8 cellular contexts compared by ENCODE assay signal in genomic region chr12:13044002-13044858, GRCh38. TPM values are rescaled to one million over a fixed set of nuclear protein-coding genes. Genes with fewer than 3 reads are reported as not detected.
DNase-seq lines count a peak whose midpoint lies in the region; ATAC-seq and TF ChIP-seq lines count a peak whose summit lies in the region.

TSS of gene FAM234B (plus strand) at chr12:13044381. CDS start at chr12:13044404, 23 bp downstream.

- no peaks in the 10 kb centered on the region for H3K9me3 ChIP-seq in mononuclear cell (ENCODE audit: low read depth, low read length)

- peaks cover 3% of the 10 kb centered on the region; the same call in 1 of the 2 replicates for H3K27me3 ChIP-seq in BJ (ENCODE audit: control insufficient read depth, insufficient read depth, low read length)
- no peaks in the 10 kb centered on the region for H3K27me3 ChIP-seq in mononuclear cell (ENCODE audit: insufficient read depth, low read length)

- no peak for DNase-seq in BJ (ENCODE audit: low read depth)
- peak; percentile 92 for DNase-seq in NCI-H82 (lab: John Stamatoyannopoulos, UW)
- peak; percentile 90 for DNase-seq in activated CD8-positive, alpha-beta memory T cell treated with anti-CD3 and anti-CD28 coated beads, Interleukin-2, amount 50 U/mL, for 48 hours
- peak; percentile 67 for DNase-seq in epidermal melanocyte (ENCODE audit: insufficient read length, low spot score)
- DNase-seq in stimulated activated CD8-positive, alpha-beta memory T cell treated with anti-CD3 and anti-CD28 coated beads, Interleukin-2, amount 100 ng/mL, for 1 hour (ENCODE audit: low read depth in 2 of 2): peak; percentile 25 to 55

- peaks cover 12% of the 10 kb centered on the region for H3K4me1 ChIP-seq in mononuclear cell (ENCODE audit: insufficient read depth, low read length)

- H3K4me3 ChIP-seq in BJ (ENCODE audit: low read depth, low read length) (peak within 1 kb of the TSS; percentile 99), mononuclear cell (ENCODE audit: low read length) (peak within 1 kb of the TSS; percentile 92)

- POLR2A ChIA-PET in BJ (lab: Charles Lee): interaction anchor here (0.5 to 0.6 kb wide), 2 partner anchors 152 to 173 kb away, joined by 3 to 5 read pairs; partner anchors contain the start of gene EMP1

- peak; percentile 80 for ATAC-seq in GM19043 (IDR thresholded peaks at IDR 0.05; ENCODE audit: low read depth, unreplicated experiment)
- peak; percentile 47 for ATAC-seq in HG03378 (IDR thresholded peaks at IDR 0.05; ENCODE audit: unreplicated experiment)

- CTCF ChIA-PET in BJ (lab: Yijun Ruan, JAX): interaction anchor here (0.6 to 2.3 kb wide), 6 partner anchors 10 to 168 kb away, joined by 3 to 11 read pairs (median 4); no protein-coding TSS in a partner anchor

- TF ChIP-seq CTCF in BJ (IDR thresholded peaks at IDR 0.05; ENCODE audit: insufficient read depth, low read depth, low read length): peak; percentile 19; the same call in 1 of the 2 replicates

- no peaks in the 10 kb centered on the region for H3K36me3 ChIP-seq in BJ (ENCODE audit: control insufficient read depth, insufficient read depth, low read length)

RNA-seq across cellular contexts. Expression of gene FAM234B, which starts in this region (rescaled TPM):
- polyA plus RNA-seq in BJ (2011; rRNA removed): 2.4 and 2.8 TPM in 2 replicates
- polyA minus RNA-seq in BJ (2011; rRNA and poly(A)+ RNA removed): 3.6 and 6.6 TPM in 2 replicates
- total RNA-seq in mononuclear cell: 3.9 TPM
